Comparison of ENCODE assay signal across 8 cellular contexts in the genomic region with DNA sequence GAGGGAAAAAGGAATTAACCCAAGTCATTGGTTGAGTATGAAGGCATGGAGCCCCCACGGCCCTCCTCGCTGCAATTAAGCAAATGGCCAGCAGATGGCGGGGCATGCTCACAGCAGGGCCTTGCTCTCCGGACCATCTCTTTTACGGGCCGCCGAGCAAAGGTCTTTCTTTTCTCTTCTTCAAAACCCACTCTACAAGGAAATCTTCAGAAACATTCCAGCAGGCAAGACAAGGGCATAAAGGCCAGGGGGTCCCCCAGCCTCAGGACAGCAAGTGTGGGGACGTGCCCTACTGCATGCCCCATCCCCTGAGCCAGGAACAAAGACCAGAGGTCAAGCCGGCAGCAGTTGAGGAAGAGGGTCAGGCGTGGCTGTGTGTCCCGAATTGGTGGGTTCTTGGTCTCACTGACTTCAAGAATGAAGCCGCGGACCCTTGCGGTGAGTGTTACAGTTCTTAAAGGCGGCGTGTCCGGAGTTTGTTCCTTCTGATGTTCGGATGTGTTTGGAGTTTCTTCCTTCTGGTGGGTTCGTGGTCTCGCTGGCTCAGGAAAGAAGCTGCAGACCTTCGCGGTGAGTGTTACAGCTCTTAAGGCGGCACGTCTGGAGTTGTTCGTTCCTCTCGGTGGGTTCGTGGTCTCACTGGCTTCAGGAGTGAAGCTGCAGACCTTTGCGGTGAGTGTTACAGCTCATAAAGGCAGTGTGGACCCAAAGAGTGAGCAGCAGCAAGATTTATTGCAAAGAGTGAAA. TPM values are rescaled to one million over a fixed set of nuclear protein-coding genes. Genes with fewer than 3 reads are reported as not detected.
DNase-seq lines count a peak whose midpoint lies in the region; ATAC-seq, FAIRE-seq and TF ChIP-seq lines count a peak whose summit lies in the region.
"Not testable (repeated sequence)": the region's sequence is repeated elsewhere in the genome, so short reads cannot be mapped to it uniquely, and the experiment has no call there.

No MANE protein-coding gene starts in this region.

- not testable (repeated sequence) for H4K20me1 ChIP-seq in KMS-11 (ENCODE audit: insufficient read depth)

- not testable (repeated sequence) for H3K4me3 ChIP-seq in KMS-11 (IDR thresholded peaks at IDR 0.05; ENCODE audit: insufficient read depth, low read depth, low read length)
- H3K4me3 ChIP-seq in muscle layer of colon (ENCODE audit: low read depth in 1 of 2, low read length in 2 of 2): peak overlapping the region; percentile 3 to 61

- not testable (repeated sequence) for H3K9me3 Mint-ChIP-seq in activated T-cell treated with anti-CD3 and anti-CD28 coated beads, Interleukin-2, amount 50 U/mL, for 4 hours

- H3K4me1 Mint-ChIP-seq in activated T-cell treated with anti-CD3 and anti-CD28 coated beads, Interleukin-2, amount 50 U/mL, for 4 hours (ENCODE audit: low read depth): not testable (repeated sequence)

- H2AFZ ChIP-seq in KMS-11 (ENCODE audit: low read depth): peak overlapping the region; percentile 86

- peak; percentile 70 for ATAC-seq in GM21447 (IDR thresholded peaks at IDR 0.05; ENCODE audit: unreplicated experiment)
- peak; percentile 93 to 97 for ATAC-seq in activated T-cell treated with anti-CD3 and anti-CD28 coated beads, Interleukin-2, amount 50 U/mL, for 4 hours
- peak; percentile 87 for ATAC-seq in esophagus mucosa

- H3K79me2 ChIP-seq in KMS-11 (ENCODE audit: insufficient read depth, low read depth): not testable (repeated sequence)

- peak; percentile 20 for FAIRE-seq in RCC 7860 (lab: Jason Lieb, UNC)

- H3K36me3 ChIP-seq in KMS-11 (ENCODE audit: insufficient read depth); muscle layer of colon (ENCODE audit: insufficient read depth, low read length): not testable (repeated sequence)

- not testable (repeated sequence) for H3K27me3 Mint-ChIP-seq in activated T-cell treated with anti-CD3 and anti-CD28 coated beads, Interleukin-2, amount 50 U/mL, for 4 hours (ENCODE audit: low read depth)

- DNase-seq in CMK (ENCODE audit: low read depth): peak; percentile 34
- DNase-seq in RCC 7860 (ENCODE audit: low spot score): peak; percentile 48
- peak; percentile 90 for DNase-seq in activated T-cell treated with anti-CD3 and anti-CD28 coated beads, Interleukin-2, amount 50 U/mL, for 4 hours
- DNase-seq in stimulated activated CD8-positive, alpha-beta memory T cell treated with anti-CD3 and anti-CD28 coated beads, Interleukin-2, amount 100 ng/mL, for 1 hour (ENCODE audit: low read depth in 2 of 2): peak; percentile 73 to 77

- not testable (repeated sequence) for H3K9ac ChIP-seq in KMS-11; muscle layer of colon (ENCODE audit: low read length)

- peak overlapping the region; percentile 66 for H3K4me2 ChIP-seq in KMS-11

- H3K4me3 Mint-ChIP-seq in activated T-cell treated with anti-CD3 and anti-CD28 coated beads, Interleukin-2, amount 50 U/mL, for 4 hours: peak overlapping the region; percentile 82

- not testable (repeated sequence) for H3K4me1 ChIP-seq in KMS-11 (ENCODE audit: low read depth, poor library complexity, severe bottlenecking); muscle layer of colon (ENCODE audit: insufficient read depth, low read length)

- not testable (repeated sequence) for H3K27me3 ChIP-seq in KMS-11 (ENCODE audit: insufficient read depth, low read depth); muscle layer of colon (ENCODE audit: control insufficient read depth in 1 of 2, insufficient read depth in 2 of 2, low read length in 2 of 2)

- not testable (repeated sequence) for H3K27ac ChIP-seq in KMS-11; muscle layer of colon (ENCODE audit: low read depth, low read length)

- H3K36me3 Mint-ChIP-seq in activated T-cell treated with anti-CD3 and anti-CD28 coated beads, Interleukin-2, amount 50 U/mL, for 4 hours (ENCODE audit: insufficient read depth): not testable (repeated sequence)

- not testable (repeated sequence) for H3K9me3 ChIP-seq in muscle layer of colon (ENCODE audit: low read length)

- peak; percentile 97 for TF ChIP-seq CTCF in KMS-11 (conservative IDR thresholded peaks at IDR 0.05; ENCODE audit: low read depth, low read length)

RNA-seq across cellular contexts. Expression of a gene that starts 59.6 kb away (rescaled TPM):
- 100 to 1,000 TPM; 117 to 131 (median 121) TPM for total RNA-seq in activated T-cell treated with anti-CD3 and anti-CD28 coated beads, Interleukin-2, amount 50 U/mL, for 4 hours
- total RNA-seq in esophagus mucosa: 36.6 TPM

Comparison
In these comparisons a context has a peak if more than half of its experiments do, and no peak if none do; other contexts are left out.
1. DNase-seq: peak in every context shown above with its lines; median percentile 90 in activated T-cell treated with anti-CD3 and anti-CD28 coated beads, Interleukin-2, amount 50 U/mL, for 4 hours; 75 in stimulated activated CD8-positive, alpha-beta memory T cell treated with anti-CD3 and anti-CD28 coated beads, Interleukin-2, amount 100 ng/mL, for 1 hour; 48 in RCC 7860; 34 in CMK.